Comparison of ENCODE assay signal across 34 cellular contexts in genomic region chr9:1698991-1699390, GRCh38.
"Had no signal": no experiment of that assay in that cellular context is flagged by ENCODE, and none has a peak within 500 bp of the region (broad histone marks: within the 10 kb centered on the region; RNA-seq: fewer than 3 reads in every experiment).

No MANE protein-coding gene starts in this region.

- H3K4me2 ChIP-seq: KMS-11 had no signal

- H3K4me3 ChIP-seq: MG63 had no signal

- DNase-seq: Karpas-422, Kasumi-1, MG63, MM.1S, MV-4-11, NCI-H1048, NCI-H1092, NCI-H1092 treated with DMSO at 0.1 percent for 48 hours, NCI-H1105, NCI-H1105 treated with DMSO at 0.1 percent for 48 hours, NCI-H1417, NCI-H1417 treated with DMSO at 0.1 percent for 48 hours, NCI-H1436, NCI-H1436 treated with DMSO at 0.1 percent for 48 hours, NCI-H146, NCI-H1694, NCI-H1694 treated with DMSO at 0.1 percent for 48 hours, NCI-H187, NCI-H187 treated with DMSO at 0.1 percent for 48 hours, NCI-H1930, NCI-H2029, NCI-H2029 treated with DMSO at 0.1 percent for 48 hours, NCI-H2081, NCI-H2081 treated with DMSO at 0.1 percent for 48 hours, NCI-H2107, NCI-H2171, NCI-H2171 treated with DMSO at 0.1 percent for 48 hours, NCI-H2227 treated with DMSO at 0.1 percent for 48 hours, NCI-H226, NCI-H345, NCI-H446, NCI-H446 treated with DMSO at 0.1 percent for 48 hours, NCI-H510A had no signal

- H3K9ac ChIP-seq: KMS-11 had no signal

- H3K36me3 ChIP-seq: MG63 had no signal

- H3K27ac ChIP-seq: KMS-11 had no signal

- H3K9me3 ChIP-seq: MG63 had no signal
